ENCODE assay signal across 1 cellular context in genomic region chr15:68309024-68309423, GRCh38.
TF ChIP-seq lines count a peak whose summit lies in the region.

No MANE protein-coding gene starts in this region.

TF ChIP-seq in liver, 16 proteins besides CTCF, POLR2A, EP300 and RAD21 (continued from another document):
- TF ChIP-seq, protein P1, sequence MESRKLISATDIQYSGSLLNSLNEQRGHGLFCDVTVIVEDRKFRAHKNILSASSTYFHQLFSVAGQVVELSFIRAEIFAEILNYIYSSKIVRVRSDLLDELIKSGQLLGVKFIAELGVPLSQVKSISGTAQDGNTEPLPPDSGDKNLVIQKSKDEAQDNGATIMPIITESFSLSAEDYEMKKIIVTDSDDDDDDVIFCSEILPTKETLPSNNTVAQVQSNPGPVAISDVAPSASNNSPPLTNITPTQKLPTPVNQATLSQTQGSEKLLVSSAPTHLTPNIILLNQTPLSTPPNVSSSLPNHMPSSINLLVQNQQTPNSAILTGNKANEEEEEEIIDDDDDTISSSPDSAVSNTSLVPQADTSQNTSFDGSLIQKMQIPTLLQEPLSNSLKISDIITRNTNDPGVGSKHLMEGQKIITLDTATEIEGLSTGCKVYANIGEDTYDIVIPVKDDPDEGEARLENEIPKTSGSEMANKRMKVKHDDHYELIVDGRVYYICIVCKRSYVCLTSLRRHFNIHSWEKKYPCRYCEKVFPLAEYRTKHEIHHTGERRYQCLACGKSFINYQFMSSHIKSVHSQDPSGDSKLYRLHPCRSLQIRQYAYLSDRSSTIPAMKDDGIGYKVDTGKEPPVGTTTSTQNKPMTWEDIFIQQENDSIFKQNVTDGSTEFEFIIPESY (IDR thresholded peaks at IDR 0.05), result no peak
- TF ChIP-seq YY1 (IDR thresholded peaks at IDR 0.05), result peak; percentile 55
